In genomic region chr1:200857804-200858203, GRCh38 we compare ENCODE assay signal across 2 cellular contexts.
TF ChIP-seq lines count a peak whose summit lies in the region.

No MANE protein-coding gene starts in this region.

TF ChIP-seq in endothelial cell of umbilical vein, 7 proteins besides CTCF, POLR2A, EP300 and RAD21:
- no peak for TF ChIP-seq MYC (IDR thresholded peaks at IDR 0.05; ENCODE audit: low read depth, low read length)
- TF ChIP-seq MAX (IDR thresholded peaks at IDR 0.05; ENCODE audit: insufficient read depth, insufficient read length) = no peak
- no peak for TF ChIP-seq POLR2AphosphoS5 (IDR thresholded peaks at IDR 0.05; ENCODE audit: insufficient read depth, low read depth, low read length)
- TF ChIP-seq JUN (IDR thresholded peaks at IDR 0.05; ENCODE audit: borderline replicate concordance, insufficient read depth, insufficient read length, low read depth) = no peak
- no peak for TF ChIP-seq FOS (IDR thresholded peaks at IDR 0.05; ENCODE audit: borderline replicate concordance, insufficient read depth, low read length)
- no peak for TF ChIP-seq EZH2 (IDR thresholded peaks at IDR 0.05; ENCODE audit: borderline replicate concordance, low read depth, low read length, severe bottlenecking)
- no peak for TF ChIP-seq GATA2 (IDR thresholded peaks at IDR 0.05; ENCODE audit: insufficient read depth, insufficient read length, low read depth, low read length)

TF ChIP-seq in GM23338, 12 proteins besides CTCF, POLR2A, EP300 and RAD21:
- TF ChIP-seq NANOG (IDR thresholded peaks at IDR 0.05; ENCODE audit: borderline replicate concordance) (no peak), ZNF331 (CRISPR knock-in tag; IDR thresholded peaks at IDR 0.05; ENCODE audit: low read depth) (no peak), STAT1 (IDR thresholded peaks at IDR 0.05; ENCODE audit: unreplicated experiment) (no peak), ZNF114 (CRISPR knock-in tag; IDR thresholded peaks at IDR 0.05) (no peak), ZNF462 (CRISPR knock-in tag; IDR thresholded peaks at IDR 0.05) (no peak), EZH2 (IDR thresholded peaks at IDR 0.05; ENCODE audit: low read depth, unreplicated experiment) (no peak)
